ENCODE assay signal across 24 cellular contexts in genomic region chr15:57379487-57379886, GRCh38. TPM values are rescaled to one million over a fixed set of nuclear protein-coding genes. Genes with fewer than 3 reads are reported as not detected.
"Had no signal": no experiment of that assay in that cellular context is flagged by ENCODE, and none has a peak within 500 bp of the region (broad histone marks: within the 10 kb centered on the region; RNA-seq: fewer than 3 reads in every experiment).

No MANE protein-coding gene starts in this region.

- H3K9me3 ChIP-seq: right atrium auricular region, suprapubic skin had no signal

- H3K36me3 Mint-ChIP-seq: natural killer cell treated with Interleukin-12 subunit alpha and Interleukin-12 subunit beta and Interleukin-15 and Interleukin-18, amount 100 ng/mL, for 72 hours; WTC11 had no signal

- H3K9me3 Mint-ChIP-seq: activated naive CD4-positive, alpha-beta T cell treated with anti-CD3 and anti-CD28 coated beads, Interleukin-2, amount 50 U/mL, for 72 hours; activated T-helper 1 cell treated with anti-CD3 and anti-CD28 coated beads, Interleukin-12 subunit alpha, Interleukin-12 subunit beta, Interleukin-2, Interleukin-4 antibody, amounts not matched to agents 30 ng/mL and 10 ng/mL and 1 ng/mL, durations not matched to agents 14 hours and 24 hours and 36 hours; dendritic cell treated with granulocyte-macrophage colony-stimulating factor and Interleukin-4, amounts not matched to agents 40 ng/mL and 50 ng/mL, for 4 days; natural killer cell treated with Interleukin-12 subunit alpha and Interleukin-12 subunit beta and Interleukin-15 and Interleukin-18, amount 100 ng/mL, for 72 hours; stimulated activated naive CD8-positive, alpha-beta T cell treated with anti-CD3 and anti-CD28 coated beads, Interleukin-15, amount 100 ng/mL, for 72 hours; WTC11 had no signal

- H3K4me3 ChIP-seq: right atrium auricular region, skin epidermis, suprapubic skin had no signal

- H3K27ac ChIP-seq: epithelial cell of prostate, foreskin keratinocyte, right atrium auricular region, suprapubic skin had no signal

- H3K36me3 ChIP-seq: right atrium auricular region, suprapubic skin had no signal

- H3K4me3 Mint-ChIP-seq: activated CD4-positive, alpha-beta T cell treated with anti-CD3 and anti-CD28 coated beads for 36 hours; activated T-helper 1 cell treated with anti-CD3 and anti-CD28 coated beads, Interleukin-12 subunit alpha, Interleukin-12 subunit beta, Interleukin-2, Interleukin-4 antibody, amounts not matched to agents 30 ng/mL and 10 ng/mL and 1 ng/mL, durations not matched to agents 14 hours and 24 hours and 36 hours; dendritic cell treated with granulocyte-macrophage colony-stimulating factor and Interleukin-4, amounts not matched to agents 40 ng/mL and 50 ng/mL, for 4 days; natural killer cell treated with Interleukin-12 subunit alpha and Interleukin-12 subunit beta and Interleukin-15 and Interleukin-18, amount 100 ng/mL, for 72 hours; stimulated activated naive CD8-positive, alpha-beta T cell treated with anti-CD3 and anti-CD28 coated beads, Interleukin-15, amount 100 ng/mL, for 72 hours; WTC11 had no signal

- DNase-seq: activated CD4-positive, alpha-beta T cell treated with anti-CD3 and anti-CD28 coated beads for 36 hours; activated CD4-positive, alpha-beta T cell treated with anti-CD3 and anti-CD28 coated beads, Interleukin-2, amount 50 U/mL, for 48 hours; activated gamma-delta T cell treated with Interleukin-2 at 50 U/mL for 16 hours; effector memory CD4-positive, alpha-beta T cell; foreskin keratinocyte; glutamatergic neuron; left ventricle myocardium superior; mesenchymal stem cell; occipital lobe; posterior cingulate gyrus; stimulated activated CD4-positive, alpha-beta T cell treated with anti-CD3 and anti-CD28 coated beads, Interleukin-4, amount 100 ng/mL, for 1 hour; stimulated activated naive CD8-positive, alpha-beta T cell treated with anti-CD3 and anti-CD28 coated beads, Interleukin-15, amount 100 ng/mL, for 72 hours; SW 1271; T-helper 2 cell; trophoblast cell had no signal

- ATAC-seq: activated CD4-positive, alpha-beta T cell treated with anti-CD3 and anti-CD28 coated beads for 36 hours; activated naive CD4-positive, alpha-beta T cell treated with anti-CD3 and anti-CD28 coated beads, Interleukin-2, amount 50 U/mL, for 72 hours; foreskin keratinocyte; left ventricle myocardium superior; natural killer cell treated with Interleukin-12 subunit alpha and Interleukin-12 subunit beta and Interleukin-15 and Interleukin-18, amount 100 ng/mL, for 72 hours; stimulated activated naive CD8-positive, alpha-beta T cell treated with anti-CD3 and anti-CD28 coated beads, Interleukin-15, amount 100 ng/mL, for 72 hours; WTC11 had no signal

- H3K4me1 ChIP-seq: foreskin keratinocyte had no signal

- H3K27ac Mint-ChIP-seq: activated CD4-positive, alpha-beta T cell treated with anti-CD3 and anti-CD28 coated beads for 36 hours; activated naive CD4-positive, alpha-beta T cell treated with anti-CD3 and anti-CD28 coated beads, Interleukin-2, amount 50 U/mL, for 72 hours; activated T-helper 1 cell treated with anti-CD3 and anti-CD28 coated beads, Interleukin-12 subunit alpha, Interleukin-12 subunit beta, Interleukin-2, Interleukin-4 antibody, amounts not matched to agents 30 ng/mL and 10 ng/mL and 1 ng/mL, durations not matched to agents 14 hours and 24 hours and 36 hours; dendritic cell treated with granulocyte-macrophage colony-stimulating factor and Interleukin-4, amounts not matched to agents 40 ng/mL and 50 ng/mL, for 4 days; natural killer cell treated with Interleukin-12 subunit alpha and Interleukin-12 subunit beta and Interleukin-15 and Interleukin-18, amount 100 ng/mL, for 72 hours had no signal

RNA-seq across cellular contexts. Expression of gene CGNL1, which starts 3.2 kb away (rescaled TPM):
- total RNA-seq: activated CD4-positive, alpha-beta T cell treated with anti-CD3 and anti-CD28 coated beads for 36 hours; activated naive CD4-positive, alpha-beta T cell treated with anti-CD3 and anti-CD28 coated beads, Interleukin-2, amount 50 U/mL, for 72 hours; activated T-helper 1 cell treated with anti-CD3 and anti-CD28 coated beads, Interleukin-12 subunit alpha, Interleukin-12 subunit beta, Interleukin-2, Interleukin-4 antibody, amounts not matched to agents 30 ng/mL and 10 ng/mL and 1 ng/mL, durations not matched to agents 14 hours and 24 hours and 36 hours; natural killer cell treated with Interleukin-12 subunit alpha and Interleukin-12 subunit beta and Interleukin-15 and Interleukin-18, amount 100 ng/mL, for 72 hours had no signal
